Comparison of ENCODE assay signal across 1 cellular context in genomic region chr1:18957532-18958295, GRCh38.
TF ChIP-seq lines count a peak whose summit lies in the region.

No MANE protein-coding gene starts in this region.

TF ChIP-seq in HCT116, 20 proteins besides CTCF, POLR2A, EP300 and RAD21 (continued from another document):
- TF ChIP-seq REST (IDR thresholded peaks at IDR 0.05; ENCODE audit: low read depth) (no peak), SRF (IDR thresholded peaks at IDR 0.05; ENCODE audit: low read depth) (no peak)
